Comparison of ENCODE assay signal across 1 cellular context in genomic region chr4:80125252-80126177, GRCh38.
TF ChIP-seq lines count a peak whose summit lies in the region.

No MANE protein-coding gene starts in this region.

TF ChIP-seq in K562, 482 proteins besides CTCF, POLR2A, EP300 and RAD21 (continued from another document and continues in another):
- TF ChIP-seq ELK3 (CRISPR knock-in tag; IDR thresholded peaks at IDR 0.05) (no peak), ZNF184 (CRISPR knock-in tag; IDR thresholded peaks at IDR 0.05) (no peak), MCM5 (IDR thresholded peaks at IDR 0.05; ENCODE audit: low read depth) (no peak), ZNF398 (CRISPR knock-in tag; IDR thresholded peaks at IDR 0.05) (no peak), ETV5 (CRISPR knock-in tag; IDR thresholded peaks at IDR 0.05; ENCODE audit: low read depth) (no peak), NFIC (IDR thresholded peaks at IDR 0.05) (no peak), PHB (CRISPR knock-in tag; IDR thresholded peaks at IDR 0.05) (no peak), PURB (CRISPR knock-in tag; IDR thresholded peaks at IDR 0.05; ENCODE audit: low read depth) (no peak), ZNF197 (CRISPR knock-in tag; IDR thresholded peaks at IDR 0.05; ENCODE audit: low read depth) (no peak; the same call in 1 of the 2 replicates), KDM2B (CRISPR knock-in tag; IDR thresholded peaks at IDR 0.05) (no peak), CEBPB (tag; IDR thresholded peaks at IDR 0.05) (no peak), ZNF143 (CRISPR knock-in tag; IDR thresholded peaks at IDR 0.05) (no peak), MED1 (CRISPR knock-in tag; IDR thresholded peaks at IDR 0.05; ENCODE audit: borderline replicate concordance) (no peak), FOXK1 (CRISPR knock-in tag; IDR thresholded peaks at IDR 0.05; ENCODE audit: borderline replicate concordance) (no peak), GTF2A2 (tag; IDR thresholded peaks at IDR 0.05) (peak; percentile 10; the same call in 1 of the 2 replicates), MAX (CRISPR knock-in tag; IDR thresholded peaks at IDR 0.05) (no peak), ZNF408 (CRISPR knock-in tag; IDR thresholded peaks at IDR 0.05; ENCODE audit: low read depth) (no peak), CBX5 (IDR thresholded peaks at IDR 0.05; ENCODE audit: borderline replicate concordance, low read depth) (no peak), BRF2 (IDR thresholded peaks at IDR 0.05; ENCODE audit: borderline replicate concordance, insufficient read depth, insufficient read length) (no peak), CEBPZ (IDR thresholded peaks at IDR 0.05; ENCODE audit: borderline replicate concordance, low read depth, low read length) (no peak), ZBTB11 (CRISPR knock-in tag; IDR thresholded peaks at IDR 0.05) (no peak), MCM7 (IDR thresholded peaks at IDR 0.05) (no peak), HCFC1 (IDR thresholded peaks at IDR 0.05; ENCODE audit: low read depth, low read length) (no peak), NELFE (IDR thresholded peaks at IDR 0.05; ENCODE audit: insufficient read depth, insufficient read length) (no peak), SMC3 (conservative IDR thresholded peaks at IDR 0.05; ENCODE audit: insufficient read depth, low read depth, low read length) (no peak), POLR3A (IDR thresholded peaks at IDR 0.05; ENCODE audit: borderline replicate concordance, extremely low read depth, insufficient read depth, insufficient read length) (no peak), MYNN (IDR thresholded peaks at IDR 0.05) (no peak), MYNN (CRISPR knock-in tag; IDR thresholded peaks at IDR 0.05) (no peak), NFRKB (IDR thresholded peaks at IDR 0.05; ENCODE audit: low read depth) (peak; percentile 27; the same call in 1 of the 2 replicates), HMGN3 (IDR thresholded peaks at IDR 0.05; ENCODE audit: borderline replicate concordance, extremely low read depth, insufficient read length, low read depth, low read length) (no peak), PRMT5 (CRISPR knock-in tag; IDR thresholded peaks at IDR 0.05) (no peak), ZNF146 (CRISPR knock-in tag; IDR thresholded peaks at IDR 0.05; ENCODE audit: unreplicated experiment) (no peak), ZBTB7A (IDR thresholded peaks at IDR 0.05; ENCODE audit: borderline replicate concordance, control insufficient read depth, low read depth, low read length) (no peak), EGR1 (conservative IDR thresholded peaks at IDR 0.05) (no peak), POLR2G (IDR thresholded peaks at IDR 0.05; ENCODE audit: low read depth, low read length) (no peak), NFXL1 (CRISPR knock-in tag; IDR thresholded peaks at IDR 0.05) (0 out of 2 replicates have a peak, but pooled peaks have one; percentile 43), NCOA6 (IDR thresholded peaks at IDR 0.05) (no peak), MAFF (IDR thresholded peaks at IDR 0.05; ENCODE audit: low read length) (peak; percentile 84; the same call in 1 of the 2 replicates), ERF (CRISPR knock-in tag; IDR thresholded peaks at IDR 0.05) (no peak), ZNF449 (CRISPR knock-in tag; IDR thresholded peaks at IDR 0.05) (no peak), SMARCA5 (IDR thresholded peaks at IDR 0.05) (no peak), HDAC2 (IDR thresholded peaks at IDR 0.05) (peak; percentile 43; the same call in 1 of the 2 replicates), CSDE1 (IDR thresholded peaks at IDR 0.05) (no peak), ZNF121 (CRISPR knock-in tag; conservative IDR thresholded peaks at IDR 0.05) (no peak), EWSR1 (IDR thresholded peaks at IDR 0.05; ENCODE audit: borderline replicate concordance, low read depth, partially characterized antibody) (no peak), DPF2 (IDR thresholded peaks at IDR 0.05) (peak; percentile 86), RBBP5 (IDR thresholded peaks at IDR 0.05; ENCODE audit: borderline replicate concordance, insufficient read depth, low read length, poor library complexity, severe bottlenecking) (no peak), ZNF766 (CRISPR knock-in tag; conservative IDR thresholded peaks at IDR 0.05) (no peak), ZNF561 (CRISPR knock-in tag; conservative IDR thresholded peaks at IDR 0.05) (no peak), ELK1 (CRISPR knock-in tag; IDR thresholded peaks at IDR 0.05) (no peak), NR2C2 (CRISPR knock-in tag; IDR thresholded peaks at IDR 0.05) (no peak), NR2C2 (tag; IDR thresholded peaks at IDR 0.05) (peak; percentile 21; the same call in 1 of the 2 replicates), MNT (conservative IDR thresholded peaks at IDR 0.05) (no peak), ADNP (tag; IDR thresholded peaks at IDR 0.05) (peak; percentile 3; the same call in 1 of the 2 replicates), GABPB1 (CRISPR knock-in tag; IDR thresholded peaks at IDR 0.05) (no peak), HES1 (IDR thresholded peaks at IDR 0.05; ENCODE audit: low read depth) (no peak), HDAC1 (IDR thresholded peaks at IDR 0.05) (peak in 1 of 2 experiments; percentile 49; a peak in 1 of 4 replicates)
